1 cellular context compared by ENCODE assay signal in genomic region chr16:84618428-84619102, GRCh38.
TF ChIP-seq lines count a peak whose summit lies in the region.

No MANE protein-coding gene starts in this region.

TF ChIP-seq in SK-N-SH, 30 proteins besides CTCF, POLR2A, EP300 and RAD21 (continued from another document):
- TF ChIP-seq RXRA (IDR thresholded peaks at IDR 0.05; ENCODE audit: borderline replicate concordance, low read depth) (peak; percentile 73; the same call in 1 of the 2 replicates), TCF12 (IDR thresholded peaks at IDR 0.05) (peak; percentile 62; the same call in 1 of the 2 replicates), SMC3 (IDR thresholded peaks at IDR 0.05; ENCODE audit: low read depth, low read length) (no peak), REST (IDR thresholded peaks at IDR 0.05; ENCODE audit: low read depth, low read length) (no peak), USF1 (IDR thresholded peaks at IDR 0.05; ENCODE audit: borderline replicate concordance, low read depth) (no peak), ELF1 (IDR thresholded peaks at IDR 0.05) (peak; percentile 93), RFX5 (IDR thresholded peaks at IDR 0.05; ENCODE audit: low read length) (no peak), IRF3 (IDR thresholded peaks at IDR 0.05; ENCODE audit: low read depth, low read length) (no peak), POLR2AphosphoS5 (IDR thresholded peaks at IDR 0.05; ENCODE audit: low read depth, low read length) (peak; percentile 58; the same call in 1 of the 2 replicates), FOXJ3 (CRISPR knock-in tag; IDR thresholded peaks at IDR 0.05) (no peak), ZBTB33 (IDR thresholded peaks at IDR 0.05; ENCODE audit: borderline replicate concordance, low read depth) (peak; percentile 15; the same call in 1 of the 2 replicates), TAF1 (IDR thresholded peaks at IDR 0.05; ENCODE audit: borderline replicate concordance, low read depth, low read length) (no peak), RCOR1 (IDR thresholded peaks at IDR 0.05; ENCODE audit: low read length) (no peak), FOXM1 (IDR thresholded peaks at IDR 0.05; ENCODE audit: low read depth) (no peak; the same call in 1 of the 2 replicates), FOSL2 (IDR thresholded peaks at IDR 0.05; ENCODE audit: borderline replicate concordance, low read depth) (peak; percentile 97), NRF1 (IDR thresholded peaks at IDR 0.05; ENCODE audit: low read depth, low read length) (no peak), TEAD4 (IDR thresholded peaks at IDR 0.05; ENCODE audit: borderline replicate concordance, insufficient read depth) (peak; percentile 84), CHD2 (IDR thresholded peaks at IDR 0.05; ENCODE audit: low read length, partially characterized antibody) (no peak), PBX3 (IDR thresholded peaks at IDR 0.05) (0 out of 2 replicates have a peak, but pooled peaks have one; percentile 38)
